In genomic region chr10:95785942-95786669, GRCh38 we compare ENCODE assay signal across 23 cellular contexts. TPM values are rescaled to one million over a fixed set of nuclear protein-coding genes. Genes with fewer than 3 reads are reported as not detected.
DNase-seq lines count a peak whose midpoint lies in the region; ATAC-seq and TF ChIP-seq lines count a peak whose summit lies in the region.
"Had no signal": no experiment of that assay in that cellular context is flagged by ENCODE, and none has a peak within 500 bp of the region (broad histone marks: within the 10 kb centered on the region; RNA-seq: fewer than 3 reads in every experiment).

No MANE protein-coding gene starts in this region.

- no peaks in the 10 kb centered on the region for H3K9me3 ChIP-seq in heart right ventricle
- H3K9me3 ChIP-seq: SJSA1 had no signal

- intact Hi-C loops in CD14-positive monocyte (cut with micrococcal nuclease) (no loop called here), heart right ventricle (cut with DNase I) (no loop called here)

- no peak for DNase-seq in CD14-positive monocyte (ENCODE audit: low spot score)
- no peak for DNase-seq in T-helper 2 cell treated with Interferon-gamma antibody and Interleukin-4, amounts not matched to agents 5 μg/mL and 100 μg/mL, for 36 hours (ENCODE audit: low spot score)
- DNase-seq in memory B cell (ENCODE audit: low spot score in 2 of 2) = no peak
- DNase-seq in COLO668 (lab: John Stamatoyannopoulos, UW; ENCODE audit: unreplicated experiment) = no peak
- DNase-seq in GM10248 (ENCODE audit: extremely low spot score) = no peak
- DNase-seq in heart right ventricle = no peak
- DNase-seq: CD4-positive, alpha-beta T cell; effector memory CD4-positive, alpha-beta T cell; GDM1; hypothalamus; naive thymus-derived CD8-positive, alpha-beta T cell; NCI-H1694 treated with DMSO at 0.1 percent for 48 hours; NCI-H774; PC-9; stimulated activated naive CD8-positive, alpha-beta T cell treated with anti-CD3 and anti-CD28 coated beads, Interleukin-15, amount 100 ng/mL, for 72 hours; trophoblast cell had no signal

- H3K4me1 Mint-ChIP-seq in CD14-positive monocyte (peaks cover 67% of the 10 kb centered on the region), memory B cell (peaks cover 50% of the 10 kb centered on the region)
- peaks cover 56% of the 10 kb centered on the region for H3K4me1 Mint-ChIP-seq in T-helper 2 cell treated with Interferon-gamma antibody and Interleukin-4, amounts not matched to agents 5 μg/mL and 100 μg/mL, for 36 hours (ENCODE audit: low read depth)

- H3K4me3 ChIP-seq in heart right ventricle = no peak overlapping the region
- H3K4me3 ChIP-seq: K562, PC-9, SJSA1 had no signal

- H3K27me3 Mint-ChIP-seq in CD14-positive monocyte (ENCODE audit: low read depth in 3 of 3) = no peaks in the 10 kb centered on the region
- no peaks in the 10 kb centered on the region for H3K27me3 Mint-ChIP-seq in T-helper 2 cell treated with Interferon-gamma antibody and Interleukin-4, amounts not matched to agents 5 μg/mL and 100 μg/mL, for 36 hours (ENCODE audit: low read depth)
- no peaks in the 10 kb centered on the region for H3K27me3 Mint-ChIP-seq in memory B cell

- no peak overlapping the region for H3K4me3 Mint-ChIP-seq in CD14-positive monocyte
- H3K4me3 Mint-ChIP-seq in T-helper 2 cell treated with Interferon-gamma antibody and Interleukin-4, amounts not matched to agents 5 μg/mL and 100 μg/mL, for 36 hours = peak overlapping the region; percentile 35
- peak overlapping the region; percentile 43 for H3K4me3 Mint-ChIP-seq in memory B cell
- H3K4me3 Mint-ChIP-seq: CD4-positive, alpha-beta T cell; naive thymus-derived CD8-positive, alpha-beta T cell had no signal

- CTCF ChIA-PET in GM10248 (lab: Yijun Ruan, JAX) = interaction anchor here (0.8 to 6.2 kb wide), 14 partner anchors 10 to 92 kb away, joined by 3 to 82 read pairs (median 5); partner anchors contain the start of genes ENTPD1 and TCTN3

- no peaks in the 10 kb centered on the region for H3K27me3 ChIP-seq in heart right ventricle

- H3K36me3 Mint-ChIP-seq in CD14-positive monocyte (peaks cover 32 to 51% of the 10 kb centered on the region in 2 donors), memory B cell (peaks cover 5% of the 10 kb centered on the region)
- peaks cover 11% of the 10 kb centered on the region for H3K36me3 Mint-ChIP-seq in T-helper 2 cell treated with Interferon-gamma antibody and Interleukin-4, amounts not matched to agents 5 μg/mL and 100 μg/mL, for 36 hours (ENCODE audit: low read depth)
- H3K36me3 Mint-ChIP-seq: activated naive CD4-positive, alpha-beta T cell treated with anti-CD3 and anti-CD28 coated beads, Interleukin-2, amount 50 U/mL, for 72 hours; naive thymus-derived CD8-positive, alpha-beta T cell had no signal

- H3K27ac ChIP-seq in heart right ventricle = no peak overlapping the region
- H3K27ac ChIP-seq: PC-9, SJSA1 had no signal

- ATAC-seq in memory B cell (ENCODE audit: low read depth) (no peak), heart right ventricle (no peak), HG03039 (IDR thresholded peaks at IDR 0.05; ENCODE audit: unreplicated experiment) (no peak)
- ATAC-seq: activated naive CD4-positive, alpha-beta T cell treated with anti-CD3 and anti-CD28 coated beads, Interleukin-2, amount 50 U/mL, for 72 hours; esophagus mucosa; K562; naive thymus-derived CD8-positive, alpha-beta T cell; stimulated activated naive CD8-positive, alpha-beta T cell treated with anti-CD3 and anti-CD28 coated beads, Interleukin-15, amount 100 ng/mL, for 72 hours had no signal

- 81% methylated on average over 5 of the region's 5 CpGs for WGBS in heart right ventricle, 2 donors

- TF ChIP-seq CTCF in CD14-positive monocyte (IDR thresholded peaks at IDR 0.05) = no peak
- peak; percentile 32 for TF ChIP-seq CTCF in GM12873 (IDR thresholded peaks at IDR 0.05; ENCODE audit: insufficient read depth, low read depth, low read length, missing control alignments)
- TF ChIP-seq CTCF in GM10248 (IDR thresholded peaks at IDR 0.05; ENCODE audit: control extremely low read depth, extremely low read depth, low read depth, missing control alignments) = no peak
- no peak for TF ChIP-seq CTCF in heart right ventricle (IDR thresholded peaks at IDR 0.05)

- peaks cover 0 to 57% (median 0%) of the 10 kb centered on the region in 9 donors for H3K4me1 ChIP-seq in heart right ventricle
- H3K4me1 ChIP-seq: SJSA1 had no signal

- H3K9me3 Mint-ChIP-seq in CD14-positive monocyte = no peaks in the 10 kb centered on the region
- peaks cover 5% of the 10 kb centered on the region for H3K9me3 Mint-ChIP-seq in T-helper 2 cell treated with Interferon-gamma antibody and Interleukin-4, amounts not matched to agents 5 μg/mL and 100 μg/mL, for 36 hours
- no peaks in the 10 kb centered on the region for H3K9me3 Mint-ChIP-seq in memory B cell
- H3K9me3 Mint-ChIP-seq: activated naive CD4-positive, alpha-beta T cell treated with anti-CD3 and anti-CD28 coated beads, Interleukin-2, amount 50 U/mL, for 72 hours; CD4-positive, alpha-beta T cell; naive thymus-derived CD8-positive, alpha-beta T cell; stimulated activated naive CD8-positive, alpha-beta T cell treated with anti-CD3 and anti-CD28 coated beads, Interleukin-15, amount 100 ng/mL, for 72 hours had no signal

- H3K27ac Mint-ChIP-seq in CD14-positive monocyte (peak overlapping the region in 4 of 7 donors; percentile 54 to 85 (median 60)), memory B cell (peak overlapping the region; percentile 96)
- H3K27ac Mint-ChIP-seq in T-helper 2 cell treated with Interferon-gamma antibody and Interleukin-4, amounts not matched to agents 5 μg/mL and 100 μg/mL, for 36 hours = peak overlapping the region; percentile 73
- H3K27ac Mint-ChIP-seq: activated naive CD4-positive, alpha-beta T cell treated with anti-CD3 and anti-CD28 coated beads, Interleukin-2, amount 50 U/mL, for 72 hours; CD4-positive, alpha-beta T cell; naive thymus-derived CD8-positive, alpha-beta T cell; progenitor cell of endocrine pancreas had no signal

- POLR2A ChIA-PET in GM10248 (lab: Yijun Ruan, JAX) = interaction anchor here (0.9 to 5.9 kb wide), 5 partner anchors 19 to 52 kb away, joined by 6 to 47 read pairs (median 6); partner anchors contain the start of gene ENTPD1

- H3K36me3 ChIP-seq in heart right ventricle = no peaks in the 10 kb centered on the region
- H3K36me3 ChIP-seq: SJSA1 had no signal

RNA-seq across cellular contexts. Expression of gene ENTPD1, which starts 30.1 kb away (rescaled TPM):
- polyA plus RNA-seq in CD14-positive monocyte (10 to 100 TPM; 70.4 to 71.1 TPM), heart right ventricle (1 to 10 TPM; 4.2 to 4.9 TPM)
- 10 to 100 TPM in 3 of 10 donors, 1 to 10 TPM in 7; 5.1 to 13.0 (median 9.3) TPM for total RNA-seq in heart right ventricle
- total RNA-seq: PC-9, progenitor cell of endocrine pancreas, SJSA1 had no signal

Comparison
In these comparisons a context has a peak if more than half of its experiments do, and no peak if none do; other contexts are left out.
1. H3K4me3 Mint-ChIP-seq: peak in T-helper 2 cell treated with Interferon-gamma antibody and Interleukin-4, amounts not matched to agents 5 μg/mL and 100 μg/mL, for 36 hours (single experiment) and memory B cell (single experiment); none in CD14-positive monocyte (0 of 2).
2. RNA of gene ENTPD1, which starts 30.1 kb away (polyA plus RNA-seq): 70.4 to 71.1 TPM in CD14-positive monocyte; 4.2 to 4.9 TPM in heart right ventricle; every median in the first group is over 10 times any median in the second.
3. Peak in every context shown above with its lines, with median percentiles within 50 percentile points of each other: H3K27ac Mint-ChIP-seq.